In genomic region chr2:101679037-101679726, GRCh38 we compare ENCODE assay signal across 14 cellular contexts. TPM values are rescaled to one million over a fixed set of nuclear protein-coding genes. Genes with fewer than 3 reads are reported as not detected.
DNase-seq lines count a peak whose midpoint lies in the region; ATAC-seq and TF ChIP-seq lines count a peak whose summit lies in the region.
"Had no signal": no experiment of that assay in that cellular context is flagged by ENCODE, and none has a peak within 500 bp of the region (broad histone marks: within the 10 kb centered on the region; RNA-seq: fewer than 3 reads in every experiment).

No MANE protein-coding gene starts in this region.

- H3K4me3 Mint-ChIP-seq in activated T-helper 2 cell treated with anti-CD3 and anti-CD28 coated beads, Interferon-gamma antibody, Interleukin-2, Interleukin-4, amounts not matched to agents 10 μg/mL and 5 μg/mL and 100 μg/mL, durations not matched to agents 14 hours and 24 hours and 36 hours (ENCODE audit: low read depth): no peak overlapping the region
- no peak overlapping the region for H3K4me3 Mint-ChIP-seq in WTC11

- peaks cover 17% of the 10 kb centered on the region for H3K4me1 ChIP-seq in SJSA1 (replicated peaks)
- H3K4me1 ChIP-seq: A549 had no signal

- CTCF ChIA-PET in WTC11 (lab: Charles Lee): no interaction called here

- no peak overlapping the region; the same call in 1 of the 2 replicates for H3K27ac ChIP-seq in SJSA1
- H3K27ac ChIP-seq: A549 had no signal

- POLR2A ChIA-PET in WTC11 (lab: Charles Lee): no interaction called here

- no peaks in the 10 kb centered on the region for H3K9me3 ChIP-seq in SJSA1 (replicated peaks)

- H3K9me3 Mint-ChIP-seq in activated T-helper 2 cell treated with anti-CD3 and anti-CD28 coated beads, Interferon-gamma antibody, Interleukin-2, Interleukin-4, amounts not matched to agents 10 μg/mL and 5 μg/mL and 100 μg/mL, durations not matched to agents 14 hours and 24 hours and 36 hours: peaks cover 10% of the 10 kb centered on the region
- H3K9me3 Mint-ChIP-seq in WTC11: peaks cover 7% of the 10 kb centered on the region; the same call in 1 of the 2 replicates

- H3K4me1 Mint-ChIP-seq in activated T-helper 2 cell treated with anti-CD3 and anti-CD28 coated beads, Interferon-gamma antibody, Interleukin-2, Interleukin-4, amounts not matched to agents 10 μg/mL and 5 μg/mL and 100 μg/mL, durations not matched to agents 14 hours and 24 hours and 36 hours (ENCODE audit: low read depth): peaks cover 4% of the 10 kb centered on the region
- no peaks in the 10 kb centered on the region for H3K4me1 Mint-ChIP-seq in WTC11

- H3K36me3 Mint-ChIP-seq in activated T-helper 2 cell treated with anti-CD3 and anti-CD28 coated beads, Interferon-gamma antibody, Interleukin-2, Interleukin-4, amounts not matched to agents 10 μg/mL and 5 μg/mL and 100 μg/mL, durations not matched to agents 14 hours and 24 hours and 36 hours (ENCODE audit: low read depth): no peaks in the 10 kb centered on the region
- H3K36me3 Mint-ChIP-seq in WTC11: no peaks in the 10 kb centered on the region

- H3K4me3 ChIP-seq in SJSA1 (no peak overlapping the region), fibroblast of the aortic adventitia (ENCODE audit: low read depth, low read length) (no peak overlapping the region)
- H3K4me3 ChIP-seq: A549 had no signal

- intact Hi-C loops in activated T-helper 2 cell treated with anti-CD3 and anti-CD28 coated beads, Interferon-gamma antibody, Interleukin-2, Interleukin-4, amounts not matched to agents 10 μg/mL and 5 μg/mL and 100 μg/mL, durations not matched to agents 14 hours and 24 hours and 36 hours (cut with micrococcal nuclease): no loop called here

- H3K27me3 ChIP-seq in SJSA1 (replicated peaks): no peaks in the 10 kb centered on the region

- TF ChIP-seq CTCF in fibroblast of the aortic adventitia (IDR thresholded peaks at IDR 0.05; ENCODE audit: insufficient read depth, low read length) (no peak), WTC11 (IDR thresholded peaks at IDR 0.05) (no peak)

- ATAC-seq in HG02938 (IDR thresholded peaks at IDR 0.05; ENCODE audit: unreplicated experiment) (no peak), WTC11 (no peak)
- ATAC-seq: A549, SK-N-SH treated with all-trans-retinoic acid at 6 μM for 48 hours had no signal

- no peaks in the 10 kb centered on the region for H3K27me3 Mint-ChIP-seq in activated T-helper 2 cell treated with anti-CD3 and anti-CD28 coated beads, Interferon-gamma antibody, Interleukin-2, Interleukin-4, amounts not matched to agents 10 μg/mL and 5 μg/mL and 100 μg/mL, durations not matched to agents 14 hours and 24 hours and 36 hours (ENCODE audit: low read depth)
- no peaks in the 10 kb centered on the region; the same call in 1 of the 2 replicates for H3K27me3 Mint-ChIP-seq in WTC11 (ENCODE audit: low read depth)

- no peaks in the 10 kb centered on the region for H3K36me3 ChIP-seq in SJSA1

- DNase-seq in NCI-H748 (lab: John Stamatoyannopoulos, UW; ENCODE audit: unreplicated experiment) (peak; percentile 4), NCI-H748 treated with DMSO at 0.1 percent for 48 hours (lab: John Stamatoyannopoulos, UW) (no peak), SJSA1 (ENCODE audit: low read depth in 1 of 2, low spot score in 2 of 2) (peak; percentile 38 to 58), fibroblast of the aortic adventitia (ENCODE audit: low read depth) (peak; percentile 95), stromal cell of bone marrow (ENCODE audit: low read depth) (peak; percentile 81), WTC11 (ENCODE audit: low spot score) (no peak)
- DNase-seq in activated T-helper 2 cell treated with anti-CD3 and anti-CD28 coated beads, Interferon-gamma antibody, Interleukin-2, Interleukin-4, amounts not matched to agents 10 μg/mL and 5 μg/mL and 100 μg/mL, durations not matched to agents 14 hours and 24 hours and 36 hours (ENCODE audit: low spot score): no peak
- DNase-seq: activated naive CD4-positive, alpha-beta T cell treated with anti-CD3 and anti-CD28 coated beads, Interleukin-2, amount 50 U/mL, for 16 hours; erythroblast; NCI-H2081 treated with DMSO at 0.1 percent for 48 hours; nucleus accumbens had no signal

- no peak overlapping the region for H3K27ac Mint-ChIP-seq in activated T-helper 2 cell treated with anti-CD3 and anti-CD28 coated beads, Interferon-gamma antibody, Interleukin-2, Interleukin-4, amounts not matched to agents 10 μg/mL and 5 μg/mL and 100 μg/mL, durations not matched to agents 14 hours and 24 hours and 36 hours
- no peak overlapping the region for H3K27ac Mint-ChIP-seq in WTC11

TF ChIP-seq in WTC11, 78 proteins besides CTCF, POLR2A, EP300 and RAD21:
- no peak for TF ChIP-seq E2F1 (CRISPR knock-in tag; IDR thresholded peaks at IDR 0.05)

RNA-seq across cellular contexts. Expression of gene MAP4K4, which starts 18.3 kb away (rescaled TPM):
- total RNA-seq in SJSA1 (2014; rRNA removed; shearing (Covaris generic)): 63.9 and 83.1 TPM in 2 replicates
- total RNA-seq in fibroblast of the aortic adventitia (ENCODE audit: low replicate concordance): 193 and 208 TPM in 2 replicates
- 36.8 and 40.6 TPM in 2 replicates for total RNA-seq in activated T-helper 2 cell treated with anti-CD3 and anti-CD28 coated beads, Interferon-gamma antibody, Interleukin-2, Interleukin-4, amounts not matched to agents 10 μg/mL and 5 μg/mL and 100 μg/mL, durations not matched to agents 14 hours and 24 hours and 36 hours
- 82.6 to 112 TPM (median 87.3 TPM) in 3 replicates for total RNA-seq in WTC11 (2021)

Comparison
In these comparisons a context has a peak if more than half of its experiments do, and no peak if none do; other contexts are left out.
1. DNase-seq: peak in NCI-H748 (single experiment), SJSA1 (2 of 2), fibroblast of the aortic adventitia (single experiment) and stromal cell of bone marrow (single experiment); none in NCI-H748 treated with DMSO at 0.1 percent for 48 hours (single experiment), activated T-helper 2 cell treated with anti-CD3 and anti-CD28 coated beads, Interferon-gamma antibody, Interleukin-2, Interleukin-4, amounts not matched to agents 10 μg/mL and 5 μg/mL and 100 μg/mL, durations not matched to agents 14 hours and 24 hours and 36 hours (single experiment) and WTC11 (single experiment).